In genomic region chr17:68959117-68959516, GRCh38 we compare ENCODE assay signal across 3 cellular contexts. TPM values are rescaled to one million over a fixed set of nuclear protein-coding genes. Genes with fewer than 3 reads are reported as not detected.
"Had no signal": no experiment of that assay in that cellular context is flagged by ENCODE, and none has a peak within 500 bp of the region (broad histone marks: within the 10 kb centered on the region; RNA-seq: fewer than 3 reads in every experiment).

No MANE protein-coding gene starts in this region.

RNA-seq across cellular contexts. Expression of gene ABCA8, which starts 3.9 kb away (rescaled TPM):
- total RNA-seq: H4, H7, HT1080 had no signal
